ENCODE assay signal across 8 cellular contexts in genomic region chr2:18520605-18521031, GRCh38. TPM values are rescaled to one million over a fixed set of nuclear protein-coding genes. Genes with fewer than 3 reads are reported as not detected.
DNase-seq lines count a peak whose midpoint lies in the region; ATAC-seq lines count a peak whose summit lies in the region.

No MANE protein-coding gene starts in this region.

- H3K9ac ChIP-seq in mesenchymal stem cell (ENCODE audit: low read length) = peak overlapping the region; percentile 28

- no peak overlapping the region for H3K18ac ChIP-seq in mesenchymal stem cell (ENCODE audit: low read depth in 1 of 2, low read length in 2 of 2)

- no peaks in the 10 kb centered on the region for H3K36me3 ChIP-seq in mesenchymal stem cell (ENCODE audit: control insufficient read depth in 1 of 2, insufficient read depth in 2 of 2, low read depth in 1 of 2, low read length in 2 of 2)

- H2AFZ ChIP-seq in mesenchymal stem cell (ENCODE audit: low read depth, low read length) = no peak overlapping the region

- no peak overlapping the region for H3K4me3 ChIP-seq in mesenchymal stem cell (ENCODE audit: insufficient read depth in 1 of 2, low read depth in 1 of 2, low read length in 2 of 2)

- peak; percentile 68 for DNase-seq in CD1c-positive myeloid dendritic cell (ENCODE audit: extremely low spot score)
- peak; percentile 71 for DNase-seq in NCI-H748 treated with DMSO at 0.1 percent for 48 hours (lab: John Stamatoyannopoulos, UW)
- peak; percentile 25 to 70 for DNase-seq in activated CD8-positive, alpha-beta memory T cell treated with anti-CD3 and anti-CD28 coated beads for 1 hour (ENCODE audit: extremely low read depth in 1 of 2, low read depth in 1 of 2)
- DNase-seq in effector memory CD8-positive, alpha-beta T cell = peak; percentile 65 to 75 (median 68)
- peak; percentile 76 for DNase-seq in mesenchymal stem cell
- peak; percentile 66 for DNase-seq in stimulated activated CD8-positive, alpha-beta memory T cell treated with anti-CD3 and anti-CD28 coated beads, Interleukin-15, amount 100 ng/mL, for 24 hours (ENCODE audit: low read depth)

- H3K4me1 ChIP-seq in mesenchymal stem cell (ENCODE audit: control insufficient read depth, insufficient read depth, low read depth, low read length) = peaks cover 6% of the 10 kb centered on the region

- H3K36me3 Mint-ChIP-seq in effector memory CD8-positive, alpha-beta T cell (ENCODE audit: insufficient read depth) = no peaks in the 10 kb centered on the region

- no peak overlapping the region for H3K4ac ChIP-seq in mesenchymal stem cell (ENCODE audit: low read depth in 1 of 2, low read length in 2 of 2)

- peaks cover 33 to 48% of the 10 kb centered on the region in 2 donors for H3K27me3 Mint-ChIP-seq in effector memory CD8-positive, alpha-beta T cell

- no peak overlapping the region for H3K4me2 ChIP-seq in mesenchymal stem cell (ENCODE audit: low read length, poor library complexity, severe bottlenecking)

- no peaks in the 10 kb centered on the region for H3K79me1 ChIP-seq in mesenchymal stem cell (replicated peaks; ENCODE audit: low read length, poor library complexity, severe bottlenecking)

- 19% methylated on average over 4 of the region's 5 CpGs for WGBS in mesenchymal stem cell

- no peak overlapping the region for H2BK15ac ChIP-seq in mesenchymal stem cell (ENCODE audit: low read depth, poor library complexity, severe bottlenecking)

- no peaks in the 10 kb centered on the region for H3K27me3 ChIP-seq in mesenchymal stem cell (ENCODE audit: control insufficient read depth in 1 of 2, insufficient read depth in 1 of 2, low read length in 2 of 2)

- H2BK12ac ChIP-seq in mesenchymal stem cell (ENCODE audit: low read length in 2 of 2) = peak overlapping the region; percentile 6 to 45

- no peak overlapping the region for H3K27ac ChIP-seq in mesenchymal stem cell (ENCODE audit: low read length, poor library complexity, severe bottlenecking)

- no peak overlapping the region for H4K91ac ChIP-seq in mesenchymal stem cell (ENCODE audit: low read length)

- no peak overlapping the region for H2BK5ac ChIP-seq in mesenchymal stem cell (ENCODE audit: low read depth, low read length, poor library complexity, severe bottlenecking)

- no peak overlapping the region for H3K27ac Mint-ChIP-seq in effector memory CD8-positive, alpha-beta T cell

- no peak overlapping the region for H3K4me3 Mint-ChIP-seq in effector memory CD8-positive, alpha-beta T cell

- no peak overlapping the region for H2AK5ac ChIP-seq in mesenchymal stem cell (ENCODE audit: low read length, severe bottlenecking)

- no peak overlapping the region for H2BK120ac ChIP-seq in mesenchymal stem cell (ENCODE audit: low read depth, low read length)

- ATAC-seq in GM19328 (IDR thresholded peaks at IDR 0.05; ENCODE audit: unreplicated experiment) = peak; percentile 62
- ATAC-seq in HG03460 (IDR thresholded peaks at IDR 0.05; ENCODE audit: unreplicated experiment) = peak; percentile 87
- ATAC-seq in effector memory CD8-positive, alpha-beta T cell (replicated peaks) = peak; percentile 76

- no peaks in the 10 kb centered on the region for H3K9me3 Mint-ChIP-seq in effector memory CD8-positive, alpha-beta T cell

- H3K23ac ChIP-seq in mesenchymal stem cell (ENCODE audit: low read length in 2 of 2) = no peak overlapping the region

- no peak overlapping the region for H4K8ac ChIP-seq in mesenchymal stem cell (ENCODE audit: low read length)

- no peak overlapping the region for H3K14ac ChIP-seq in mesenchymal stem cell (ENCODE audit: low read length in 2 of 2)

- no peaks in the 10 kb centered on the region for H3K9me3 ChIP-seq in mesenchymal stem cell (ENCODE audit: control insufficient read depth, low read length)

- no peaks in the 10 kb centered on the region for H3K4me1 Mint-ChIP-seq in effector memory CD8-positive, alpha-beta T cell (ENCODE audit: low read depth in 2 of 2)

RNA-seq across cellular contexts. Expression of gene RDH14, which starts 39.8 kb away (rescaled TPM):
- polyA plus RNA-seq in mesenchymal stem cell (2013, experiment 1 of 2) = 19.6 TPM
- 20.0 TPM for polyA plus RNA-seq in mesenchymal stem cell (2013, experiment 2 of 2)
